ENCODE assay signal across 8 cellular contexts in the genomic region with DNA sequence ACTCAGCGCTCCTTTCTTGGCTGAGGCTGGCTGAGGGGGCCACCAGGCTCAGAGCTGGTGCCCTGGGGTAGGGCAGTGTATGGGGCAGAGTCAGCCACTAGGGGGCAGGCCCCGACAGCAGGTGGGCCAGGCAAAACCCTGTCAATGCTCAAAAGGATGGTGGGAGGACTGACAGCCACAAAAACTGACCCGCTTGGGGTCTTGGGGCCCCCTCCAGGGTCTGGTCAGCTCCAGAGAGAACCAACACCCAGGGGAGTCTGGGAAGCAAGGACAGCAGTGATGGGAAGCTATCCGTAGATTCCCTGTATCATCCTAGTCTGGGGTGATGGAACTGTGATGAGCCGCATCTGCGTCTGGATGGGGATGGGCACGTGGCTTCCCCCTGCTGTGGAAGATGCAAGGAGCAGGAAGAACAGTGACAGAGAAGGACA.
DNase-seq lines count a peak whose midpoint lies in the region; ATAC-seq and TF ChIP-seq lines count a peak whose summit lies in the region.

No MANE protein-coding gene starts in this region.

- 44% methylated on average over 7 of the region's 7 CpGs; no CpG with 5 or more reads in 1 of the 2 donors for WGBS in transverse colon (ENCODE audit: low coverage in 1 of 2), 2 donors

- no peak overlapping the region for H3K4me3 ChIP-seq in transverse colon

- H3K4me1 ChIP-seq in transverse colon = peaks cover 0 to 5% (median 2%) of the 10 kb centered on the region in 4 donors

- no peaks in the 10 kb centered on the region for H3K36me3 ChIP-seq in transverse colon

- DNase-seq in AG20443 (ENCODE audit: low spot score) = peak; percentile 81
- DNase-seq in HK-2 (ENCODE audit: unreplicated experiment) = peak; percentile 61
- peak; percentile 39 for DNase-seq in SW480 (ENCODE audit: low spot score)
- DNase-seq in ecto neural progenitor cell (ENCODE audit: low spot score) = peak; percentile 84
- DNase-seq in midbrain (lab: John Stamatoyannopoulos, UW) = peak; percentile 45
- DNase-seq in transverse colon = peak; percentile 40
- DNase-seq in NCI-H2081 treated with DMSO at 0.1 percent for 48 hours (lab: John Stamatoyannopoulos, UW) = no peak

- no peak overlapping the region for H3K27ac ChIP-seq in transverse colon

- TF ChIP-seq EP300 in transverse colon (IDR thresholded peaks at IDR 0.05; ENCODE audit: low read depth) = no peak

- no peaks in the 10 kb centered on the region for H3K27me3 ChIP-seq in transverse colon

- no peak for TF ChIP-seq POLR2A in transverse colon (IDR thresholded peaks at IDR 0.05)

- intact Hi-C loops in transverse colon (cut with DNase I; ENCODE audit: low total_unique reads) = loop anchor here (10.0 kb wide), 2 partner anchors 606 to 1696 kb away; no protein-coding TSS in a partner anchor

- peak; percentile 69 to 85 (median 77) for TF ChIP-seq CTCF in transverse colon (IDR thresholded peaks at IDR 0.05)

- peak; percentile 80 for ATAC-seq in GM18498 (IDR thresholded peaks at IDR 0.05; ENCODE audit: unreplicated experiment)

- in situ Hi-C loops in transverse colon (cut with MboI; ENCODE audit: low pct_ligation_motif_present in 1 of 4, low pct_unique_long_range_greater_than_20kb in 1 of 4, low sequenced_read_pairs in 3 of 4) = loop anchor here in 1 of 4 donors (25.0 kb wide), 1 partner anchor 593 kb away; no protein-coding TSS in a partner anchor

- no peaks in the 10 kb centered on the region for H3K9me3 ChIP-seq in transverse colon
